In genomic region chr2:119224391-119224972, GRCh38 we compare ENCODE assay signal across 2 cellular contexts.
A peak's percentile ranks its signal among the peaks of the same experiment; 100 is the strongest.
TF ChIP-seq lines count a peak whose summit lies in the region.

No MANE protein-coding gene starts in this region.

TF ChIP-seq in GM12878, 131 proteins besides CTCF, POLR2A, EP300 and RAD21:
- TF ChIP-seq, protein P1, sequence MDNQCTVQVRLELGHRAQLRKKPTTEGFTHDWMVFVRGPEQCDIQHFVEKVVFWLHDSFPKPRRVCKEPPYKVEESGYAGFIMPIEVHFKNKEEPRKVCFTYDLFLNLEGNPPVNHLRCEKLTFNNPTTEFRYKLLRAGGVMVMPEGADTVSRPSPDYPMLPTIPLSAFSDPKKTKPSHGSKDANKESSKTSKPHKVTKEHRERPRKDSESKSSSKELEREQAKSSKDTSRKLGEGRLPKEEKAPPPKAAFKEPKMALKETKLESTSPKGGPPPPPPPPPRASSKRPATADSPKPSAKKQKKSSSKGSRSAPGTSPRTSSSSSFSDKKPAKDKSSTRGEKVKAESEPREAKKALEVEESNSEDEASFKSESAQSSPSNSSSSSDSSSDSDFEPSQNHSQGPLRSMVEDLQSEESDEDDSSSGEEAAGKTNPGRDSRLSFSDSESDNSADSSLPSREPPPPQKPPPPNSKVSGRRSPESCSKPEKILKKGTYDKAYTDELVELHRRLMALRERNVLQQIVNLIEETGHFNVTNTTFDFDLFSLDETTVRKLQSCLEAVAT (IDR thresholded peaks at IDR 0.05), result no peak
- TF ChIP-seq LARP7 (IDR thresholded peaks at IDR 0.05) (no peak), KAT2A (conservative IDR thresholded peaks at IDR 0.05; ENCODE audit: control insufficient read depth, low read depth, low read length) (no peak), RAD51 (IDR thresholded peaks at IDR 0.05) (no peak), NBN (IDR thresholded peaks at IDR 0.05) (no peak), KLF5 (IDR thresholded peaks at IDR 0.05; ENCODE audit: partially characterized antibody) (no peak), SUZ12 (IDR thresholded peaks at IDR 0.05; ENCODE audit: unreplicated experiment) (no peak), ZNF622 (IDR thresholded peaks at IDR 0.05) (no peak), POU2F2 (IDR thresholded peaks at IDR 0.05; ENCODE audit: borderline replicate concordance, low read depth, low read length) (no peak), SMARCA5 (IDR thresholded peaks at IDR 0.05) (no peak), STAT3 (IDR thresholded peaks at IDR 0.05; ENCODE audit: low read depth, low read length) (no peak), NFYA (IDR thresholded peaks at IDR 0.05; ENCODE audit: borderline replicate concordance, low read depth, low read length) (no peak), NR2F1 (conservative IDR thresholded peaks at IDR 0.05) (no peak), ZNF384 (IDR thresholded peaks at IDR 0.05; ENCODE audit: borderline replicate concordance, low read depth, low read length) (no peak), EZH2 (IDR thresholded peaks at IDR 0.05; ENCODE audit: borderline replicate concordance, control insufficient read depth, low read depth, low read length) (no peak), TCF12 (IDR thresholded peaks at IDR 0.05; ENCODE audit: low read depth, low read length) (no peak), NFXL1 (IDR thresholded peaks at IDR 0.05; ENCODE audit: borderline replicate concordance) (no peak), BCL11A (IDR thresholded peaks at IDR 0.05; ENCODE audit: low read depth, low read length) (no peak)
- TF ChIP-seq, protein P2, sequence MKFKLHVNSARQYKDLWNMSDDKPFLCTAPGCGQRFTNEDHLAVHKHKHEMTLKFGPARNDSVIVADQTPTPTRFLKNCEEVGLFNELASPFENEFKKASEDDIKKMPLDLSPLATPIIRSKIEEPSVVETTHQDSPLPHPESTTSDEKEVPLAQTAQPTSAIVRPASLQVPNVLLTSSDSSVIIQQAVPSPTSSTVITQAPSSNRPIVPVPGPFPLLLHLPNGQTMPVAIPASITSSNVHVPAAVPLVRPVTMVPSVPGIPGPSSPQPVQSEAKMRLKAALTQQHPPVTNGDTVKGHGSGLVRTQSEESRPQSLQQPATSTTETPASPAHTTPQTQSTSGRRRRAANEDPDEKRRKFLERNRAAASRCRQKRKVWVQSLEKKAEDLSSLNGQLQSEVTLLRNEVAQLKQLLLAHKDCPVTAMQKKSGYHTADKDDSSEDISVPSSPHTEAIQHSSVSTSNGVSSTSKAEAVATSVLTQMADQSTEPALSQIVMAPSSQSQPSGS (IDR thresholded peaks at IDR 0.05; ENCODE audit: low read length), result no peak
- TF ChIP-seq, protein P3, sequence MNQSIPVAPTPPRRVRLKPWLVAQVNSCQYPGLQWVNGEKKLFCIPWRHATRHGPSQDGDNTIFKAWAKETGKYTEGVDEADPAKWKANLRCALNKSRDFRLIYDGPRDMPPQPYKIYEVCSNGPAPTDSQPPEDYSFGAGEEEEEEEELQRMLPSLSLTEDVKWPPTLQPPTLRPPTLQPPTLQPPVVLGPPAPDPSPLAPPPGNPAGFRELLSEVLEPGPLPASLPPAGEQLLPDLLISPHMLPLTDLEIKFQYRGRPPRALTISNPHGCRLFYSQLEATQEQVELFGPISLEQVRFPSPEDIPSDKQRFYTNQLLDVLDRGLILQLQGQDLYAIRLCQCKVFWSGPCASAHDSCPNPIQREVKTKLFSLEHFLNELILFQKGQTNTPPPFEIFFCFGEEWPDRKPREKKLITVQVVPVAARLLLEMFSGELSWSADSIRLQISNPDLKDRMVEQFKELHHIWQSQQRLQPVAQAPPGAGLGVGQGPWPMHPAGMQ (IDR thresholded peaks at IDR 0.05; ENCODE audit: borderline replicate concordance), result no peak

TF ChIP-seq in liver, 16 proteins besides CTCF, POLR2A, EP300 and RAD21 (continued from another document):
- TF ChIP-seq, protein P4, sequence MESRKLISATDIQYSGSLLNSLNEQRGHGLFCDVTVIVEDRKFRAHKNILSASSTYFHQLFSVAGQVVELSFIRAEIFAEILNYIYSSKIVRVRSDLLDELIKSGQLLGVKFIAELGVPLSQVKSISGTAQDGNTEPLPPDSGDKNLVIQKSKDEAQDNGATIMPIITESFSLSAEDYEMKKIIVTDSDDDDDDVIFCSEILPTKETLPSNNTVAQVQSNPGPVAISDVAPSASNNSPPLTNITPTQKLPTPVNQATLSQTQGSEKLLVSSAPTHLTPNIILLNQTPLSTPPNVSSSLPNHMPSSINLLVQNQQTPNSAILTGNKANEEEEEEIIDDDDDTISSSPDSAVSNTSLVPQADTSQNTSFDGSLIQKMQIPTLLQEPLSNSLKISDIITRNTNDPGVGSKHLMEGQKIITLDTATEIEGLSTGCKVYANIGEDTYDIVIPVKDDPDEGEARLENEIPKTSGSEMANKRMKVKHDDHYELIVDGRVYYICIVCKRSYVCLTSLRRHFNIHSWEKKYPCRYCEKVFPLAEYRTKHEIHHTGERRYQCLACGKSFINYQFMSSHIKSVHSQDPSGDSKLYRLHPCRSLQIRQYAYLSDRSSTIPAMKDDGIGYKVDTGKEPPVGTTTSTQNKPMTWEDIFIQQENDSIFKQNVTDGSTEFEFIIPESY (IDR thresholded peaks at IDR 0.05), result no peak
- TF ChIP-seq EGR1 (IDR thresholded peaks at IDR 0.05; ENCODE audit: low read depth in 2 of 2) (peak in 1 of 2 donors; percentile 66), REST (IDR thresholded peaks at IDR 0.05) (peak; percentile 33), HNF4A (conservative IDR thresholded peaks at IDR 0.05) (peak; percentile 85)
